8 cellular contexts compared by ENCODE assay signal in the genomic region with DNA sequence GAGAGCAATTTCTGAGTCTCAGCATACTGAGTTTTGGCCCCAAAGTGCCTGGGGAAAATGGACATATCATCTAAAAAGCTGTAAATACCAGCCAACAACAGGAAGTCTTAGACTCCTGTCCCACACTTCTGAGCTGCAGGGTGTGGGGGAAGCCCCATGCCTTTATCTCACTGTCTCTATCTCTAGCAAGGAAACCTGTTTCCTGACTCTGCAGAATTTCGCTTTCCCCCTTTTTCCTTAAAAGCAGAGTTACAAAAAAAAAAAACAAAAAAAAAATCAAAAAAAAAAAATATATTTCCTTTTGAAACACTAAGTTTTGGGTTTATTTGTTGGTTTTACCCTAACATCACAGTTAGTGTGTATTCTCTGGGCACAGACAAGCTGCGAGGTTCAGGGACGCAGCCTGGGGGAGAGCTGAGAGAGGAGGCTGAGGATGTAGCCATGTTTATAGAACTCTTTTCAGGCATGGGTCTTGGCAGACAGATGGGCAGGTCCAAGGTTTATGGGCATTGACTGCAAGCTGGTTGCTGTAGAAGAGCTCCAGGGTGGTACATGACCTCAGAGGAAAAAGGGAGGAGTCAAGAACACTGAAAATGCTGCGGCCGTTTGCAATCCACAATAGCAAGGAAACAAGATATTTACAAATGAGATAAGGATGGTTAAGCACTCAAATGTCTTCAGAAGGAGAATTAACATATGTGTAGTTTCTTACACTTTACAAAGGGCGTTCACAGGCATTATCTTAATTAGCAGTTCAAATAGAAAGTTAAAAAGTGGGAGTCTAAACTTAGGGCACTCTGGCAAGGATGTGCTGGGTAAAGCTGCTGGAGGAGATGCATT. TPM values are rescaled to one million over a fixed set of nuclear protein-coding genes. Genes with fewer than 3 reads are reported as not detected.
DNase-seq lines count a peak whose midpoint lies in the region; ATAC-seq and TF ChIP-seq lines count a peak whose summit lies in the region.

No MANE protein-coding gene starts in this region.

- no peaks in the 10 kb centered on the region for H3K27me3 ChIP-seq in smooth muscle cell (ENCODE audit: low read depth)

- H3K4me3 ChIP-seq in fibroblast of villous mesenchyme (ENCODE audit: low read depth, low read length) (peak overlapping the region; percentile 76), smooth muscle cell (peak overlapping the region; percentile 82)

- H3K27ac ChIP-seq in smooth muscle cell (ENCODE audit: low read depth): peak overlapping the region; percentile 95

- ATAC-seq in GM19455 (IDR thresholded peaks at IDR 0.05; ENCODE audit: unreplicated experiment) (peak; percentile 47), HG03442 (IDR thresholded peaks at IDR 0.05; ENCODE audit: unreplicated experiment) (peak; percentile 54)

- WGBS in smooth muscle cell (ENCODE audit: low lambda C conversion rate): 28% methylated on average over 6 of the region's 6 CpGs

- H3K4me1 ChIP-seq in smooth muscle cell (ENCODE audit: low read depth): peaks cover 26% of the 10 kb centered on the region

- no peaks in the 10 kb centered on the region for H3K9me3 ChIP-seq in smooth muscle cell (replicated peaks; ENCODE audit: low read depth)

- DNase-seq in DMS 273 treated with DMSO at 0.1 percent for 48 hours (lab: John Stamatoyannopoulos, UW) (peak; percentile 22), fibroblast of villous mesenchyme (ENCODE audit: low read depth) (peak; percentile 80), smooth muscle cell (lab: John Stamatoyannopoulos, UW; ENCODE audit: unreplicated experiment) (no peak), NCI-H2081 treated with DMSO at 0.1 percent for 48 hours (lab: John Stamatoyannopoulos, UW) (no peak), GM19238 (ENCODE audit: insufficient read length, low spot score) (no peak)
- DNase-seq in activated CD4-positive, alpha-beta T cell treated with anti-CD3 and anti-CD28 coated beads, Interleukin-2, amount 50 U/mL, for 4 hours: peak; percentile 6 to 21

- H3K36me3 ChIP-seq in smooth muscle cell (ENCODE audit: low read depth): no peaks in the 10 kb centered on the region

- no peak overlapping the region for H2AFZ ChIP-seq in smooth muscle cell (ENCODE audit: low read depth)

- H3K4me2 ChIP-seq in smooth muscle cell: peak overlapping the region; percentile 95

- TF ChIP-seq CTCF in fibroblast of villous mesenchyme (IDR thresholded peaks at IDR 0.05; ENCODE audit: insufficient read depth, low read depth, low read length) (no peak), smooth muscle cell (IDR thresholded peaks at IDR 0.05; ENCODE audit: borderline replicate concordance, insufficient read depth, poor library complexity, severe bottlenecking) (no peak)

- H3K9ac ChIP-seq in smooth muscle cell (ENCODE audit: low read depth): no peak overlapping the region

- H3K79me2 ChIP-seq in smooth muscle cell (ENCODE audit: low read depth): peaks cover 95% of the 10 kb centered on the region

- peaks cover 5% of the 10 kb centered on the region for H3F3A ChIP-seq in smooth muscle cell (ENCODE audit: low read depth)

- peaks cover 73% of the 10 kb centered on the region for H4K20me1 ChIP-seq in smooth muscle cell (ENCODE audit: low read depth)

RNA-seq across cellular contexts. Expression of a gene that starts 4.9 kb away (rescaled TPM):
- total RNA-seq in fibroblast of villous mesenchyme (70.5 and 120 TPM in 2 replicates), smooth muscle cell (120 and 147 TPM in 2 replicates)
- polyA plus RNA-seq in smooth muscle cell: 33.7 and 34.9 TPM in 2 replicates

Comparison
In these comparisons a context has a peak if more than half of its experiments do, and no peak if none do; other contexts are left out.
1. DNase-seq: peak in DMS 273 treated with DMSO at 0.1 percent for 48 hours (single experiment), activated CD4-positive, alpha-beta T cell treated with anti-CD3 and anti-CD28 coated beads, Interleukin-2, amount 50 U/mL, for 4 hours (2 of 2) and fibroblast of villous mesenchyme (single experiment); none in smooth muscle cell (single experiment), NCI-H2081 treated with DMSO at 0.1 percent for 48 hours (single experiment) and GM19238 (single experiment).